In genomic region chrX:37679888-37680287, GRCh38 we compare ENCODE assay signal across 19 cellular contexts. TPM values are rescaled to one million over a fixed set of nuclear protein-coding genes. Genes with fewer than 3 reads are reported as not detected.
"Had no signal": no experiment of that assay in that cellular context is flagged by ENCODE, and none has a peak within 500 bp of the region (broad histone marks: within the 10 kb centered on the region; RNA-seq: fewer than 3 reads in every experiment).

No MANE protein-coding gene starts in this region.

- H3K4me3 Mint-ChIP-seq: naive thymus-derived CD8-positive, alpha-beta T cell had no signal

- H3K9me3 ChIP-seq: esophagus muscularis mucosa, gastrocnemius medialis, mucosa of descending colon, neutrophil, psoas muscle, suprapubic skin, thyroid gland, upper lobe of right lung, vagina had no signal

- H3K4me3 ChIP-seq: esophagus muscularis mucosa, gastrocnemius medialis, mucosa of descending colon, psoas muscle, skin epidermis, suprapubic skin, thyroid gland, upper lobe of right lung, vagina had no signal

- H3K9me3 Mint-ChIP-seq: naive thymus-derived CD8-positive, alpha-beta T cell had no signal

- H3K36me3 Mint-ChIP-seq: naive thymus-derived CD8-positive, alpha-beta T cell had no signal

- H3K27me3 ChIP-seq: esophagus muscularis mucosa, suprapubic skin, thyroid gland, upper lobe of right lung had no signal

- H3K27ac ChIP-seq: gastrocnemius medialis, neutrophil, psoas muscle, skin epidermis, suprapubic skin, thyroid gland, upper lobe of right lung, vagina had no signal

- ATAC-seq: gastrocnemius medialis; left lobe of liver; naive thymus-derived CD8-positive, alpha-beta T cell; psoas muscle; sciatic nerve; upper lobe of right lung had no signal

- H3K27ac Mint-ChIP-seq: naive thymus-derived CD8-positive, alpha-beta T cell had no signal

- H3K36me3 ChIP-seq: esophagus muscularis mucosa, gastrocnemius medialis, neutrophil, suprapubic skin, thyroid gland, upper lobe of right lung, vagina had no signal

- DNase-seq: cortex of kidney; effector memory CD4-positive, alpha-beta T cell; gastrocnemius medialis; islet precursor cell; mucosa of descending colon; naive thymus-derived CD8-positive, alpha-beta T cell; psoas muscle; retina; stimulated activated CD4-positive, alpha-beta T cell treated with anti-CD3 and anti-CD28 coated beads, Interleukin-12 subunit alpha, Interleukin-12 subunit beta, amount 100 ng/mL, for 4 hours; stimulated activated naive CD4-positive, alpha-beta T cell; thyroid gland; upper lobe of right lung had no signal

- H3K4me1 ChIP-seq: psoas muscle, suprapubic skin, thyroid gland, upper lobe of right lung, vagina had no signal

- H3K4me1 Mint-ChIP-seq: naive thymus-derived CD8-positive, alpha-beta T cell had no signal

RNA-seq across cellular contexts. Expression of gene XK, which starts 5.7 kb away (rescaled TPM):
- total RNA-seq: naive thymus-derived CD8-positive, alpha-beta T cell had no signal
